ENCODE assay signal across 12 cellular contexts in the genomic region with DNA sequence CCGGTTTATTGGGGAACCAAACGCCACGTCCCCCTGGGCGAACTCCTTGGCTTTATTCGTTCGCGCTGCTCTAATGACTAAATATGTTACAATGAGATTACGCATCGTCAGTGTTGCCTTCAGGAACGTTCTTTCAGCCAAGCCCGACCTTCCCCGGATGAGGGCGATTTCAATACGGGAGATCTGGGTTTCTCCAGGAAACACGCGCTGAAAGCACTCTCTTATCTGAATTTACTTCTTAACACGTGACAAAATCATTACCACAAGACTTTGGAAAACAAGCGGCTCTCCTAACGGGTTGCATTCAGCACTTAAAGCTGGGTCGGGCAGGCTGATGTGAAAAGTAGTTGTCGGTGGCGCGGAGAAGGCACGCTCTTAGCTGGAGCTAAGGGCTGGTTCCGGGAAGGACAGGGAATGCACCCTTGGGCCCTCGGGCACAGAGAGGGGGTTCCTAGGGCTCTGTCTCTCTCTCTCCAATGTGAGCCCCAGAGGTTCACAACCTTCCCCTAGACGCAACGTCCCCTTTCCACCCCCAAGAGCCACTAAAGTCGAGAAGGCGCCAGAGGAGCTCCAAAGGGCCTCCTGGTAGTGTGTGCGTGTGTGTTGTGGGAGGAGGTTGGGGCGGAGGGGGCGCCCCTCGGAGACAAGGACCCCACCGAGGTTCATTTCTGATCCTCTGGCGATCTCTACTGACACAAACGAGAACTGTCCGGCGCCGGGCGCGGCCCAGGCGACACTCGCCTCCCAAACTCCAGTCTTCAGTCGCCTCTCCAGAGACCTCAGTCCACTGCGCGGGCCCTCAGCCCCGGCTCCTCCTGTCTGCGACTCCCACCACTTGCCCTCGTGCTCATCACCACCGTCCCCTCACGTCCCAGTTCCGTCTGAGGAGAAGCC. TPM values are rescaled to one million over a fixed set of nuclear protein-coding genes. Genes with fewer than 3 reads are reported as not detected.
DNase-seq lines count a peak whose midpoint lies in the region; FAIRE-seq and TF ChIP-seq lines count a peak whose summit lies in the region.
"Had no signal": no experiment of that assay in that cellular context is flagged by ENCODE, and none has a peak within 500 bp of the region (broad histone marks: within the 10 kb centered on the region; RNA-seq: fewer than 3 reads in every experiment).

No MANE protein-coding gene starts in this region.

- H3K9me3 ChIP-seq in small intestine (ENCODE audit: control insufficient read depth, low read depth): no peaks in the 10 kb centered on the region
- H3K9me3 ChIP-seq: pancreas had no signal

- H3K27ac Mint-ChIP-seq in neural crest cell (ENCODE audit: unreplicated experiment): no peak overlapping the region

- TF ChIP-seq CTCF in choroid plexus epithelial cell (conservative IDR thresholded peaks at IDR 0.05; ENCODE audit: low read depth, low read length) (no peak), neural crest cell (conservative IDR thresholded peaks at IDR 0.05) (peak; percentile 34)

- no peak overlapping the region for H3K27ac ChIP-seq in small intestine (ENCODE audit: low read depth in 1 of 2, low read length in 1 of 2)
- H3K27ac ChIP-seq: pancreas had no signal

- H3K36me3 ChIP-seq in small intestine (ENCODE audit: control insufficient read depth in 2 of 2, insufficient read depth in 2 of 2, low read length in 2 of 2): no peaks in the 10 kb centered on the region
- H3K36me3 ChIP-seq: pancreas had no signal

- H3K4me3 Mint-ChIP-seq in neural crest cell: peak overlapping the region; percentile 19

- H3K27me3 Mint-ChIP-seq in neural crest cell (ENCODE audit: low read depth): peaks cover 96% of the 10 kb centered on the region

- peak; percentile 54 to 71 for DNase-seq in NCI-H2081 (lab: John Stamatoyannopoulos, UW)
- no peak for DNase-seq in NCI-H2081 treated with DMSO at 0.1 percent for 48 hours (lab: John Stamatoyannopoulos, UW)
- DNase-seq in M059J (ENCODE audit: low read depth): peak; percentile 55
- peak; percentile 6 for DNase-seq in choroid plexus epithelial cell (ENCODE audit: low read depth)
- peak; percentile 7 for DNase-seq in neural crest cell (ENCODE audit: low read depth, low spot score)
- no peak for DNase-seq in germinal center (ENCODE audit: low spot score)
- DNase-seq in small intestine: no peak
- no peak for DNase-seq in stimulated activated CD4-positive, alpha-beta T cell treated with anti-CD3 and anti-CD28 coated beads, Interleukin-12 subunit alpha, Interleukin-12 subunit beta, amount 100 ng/mL, for 4 hours
- DNase-seq: NCI-H226; pancreas; stimulated activated naive CD4-positive, alpha-beta T cell had no signal

- no peaks in the 10 kb centered on the region for H3K4me1 ChIP-seq in small intestine (ENCODE audit: control insufficient read depth in 2 of 2, insufficient read depth in 1 of 2, low read depth in 1 of 2, low read length in 1 of 2)

- H3K4me3 ChIP-seq in choroid plexus epithelial cell (ENCODE audit: low read depth, low read length) (no peak overlapping the region), small intestine (ENCODE audit: low read depth in 1 of 2, low read length in 2 of 2) (no peak overlapping the region)

- no peaks in the 10 kb centered on the region for H3K9me3 Mint-ChIP-seq in neural crest cell

- no peak for FAIRE-seq in small intestine (lab: Jason Lieb, UNC)
- FAIRE-seq: pancreas had no signal

- peaks cover 25 to 73% of the 10 kb centered on the region in 2 donors for H3K27me3 ChIP-seq in small intestine (ENCODE audit: control insufficient read depth in 2 of 2, insufficient read depth in 2 of 2, low read length in 2 of 2)

- peaks cover 7% of the 10 kb centered on the region for H3K4me1 Mint-ChIP-seq in neural crest cell

- 4 to 10% (median 9%) methylated on average over 52 to 53 of the region's 53 CpGs for WGBS in small intestine, 3 donors

- H3K36me3 Mint-ChIP-seq in neural crest cell (ENCODE audit: low read depth): peaks cover 3% of the 10 kb centered on the region

RNA-seq across cellular contexts. Expression of a gene that starts 7.1 kb away (rescaled TPM):
- total RNA-seq in M059J (2014; rRNA removed; shearing (Covaris generic)): 1.7 and 2.6 TPM in 2 replicates
- not detected in 2 replicates for total RNA-seq in neural crest cell
- 1 to 10 TPM in 1 of 3 donors, under 1 TPM in 2; 0.54 to 1.1 (median 0.67) TPM for polyA plus RNA-seq in small intestine
- polyA plus RNA-seq: esophagus had no signal

Comparison
In these comparisons a context has a peak if more than half of its experiments do, and no peak if none do; other contexts are left out.
1. DNase-seq: peak in NCI-H2081 (2 of 2), M059J (single experiment), choroid plexus epithelial cell (single experiment) and neural crest cell (single experiment); none in NCI-H2081 treated with DMSO at 0.1 percent for 48 hours (single experiment), germinal center (single experiment), small intestine (single experiment) and stimulated activated CD4-positive, alpha-beta T cell treated with anti-CD3 and anti-CD28 coated beads, Interleukin-12 subunit alpha, Interleukin-12 subunit beta, amount 100 ng/mL, for 4 hours (single experiment).